Comparison of ENCODE assay signal across 1 cellular context in the genomic region with DNA sequence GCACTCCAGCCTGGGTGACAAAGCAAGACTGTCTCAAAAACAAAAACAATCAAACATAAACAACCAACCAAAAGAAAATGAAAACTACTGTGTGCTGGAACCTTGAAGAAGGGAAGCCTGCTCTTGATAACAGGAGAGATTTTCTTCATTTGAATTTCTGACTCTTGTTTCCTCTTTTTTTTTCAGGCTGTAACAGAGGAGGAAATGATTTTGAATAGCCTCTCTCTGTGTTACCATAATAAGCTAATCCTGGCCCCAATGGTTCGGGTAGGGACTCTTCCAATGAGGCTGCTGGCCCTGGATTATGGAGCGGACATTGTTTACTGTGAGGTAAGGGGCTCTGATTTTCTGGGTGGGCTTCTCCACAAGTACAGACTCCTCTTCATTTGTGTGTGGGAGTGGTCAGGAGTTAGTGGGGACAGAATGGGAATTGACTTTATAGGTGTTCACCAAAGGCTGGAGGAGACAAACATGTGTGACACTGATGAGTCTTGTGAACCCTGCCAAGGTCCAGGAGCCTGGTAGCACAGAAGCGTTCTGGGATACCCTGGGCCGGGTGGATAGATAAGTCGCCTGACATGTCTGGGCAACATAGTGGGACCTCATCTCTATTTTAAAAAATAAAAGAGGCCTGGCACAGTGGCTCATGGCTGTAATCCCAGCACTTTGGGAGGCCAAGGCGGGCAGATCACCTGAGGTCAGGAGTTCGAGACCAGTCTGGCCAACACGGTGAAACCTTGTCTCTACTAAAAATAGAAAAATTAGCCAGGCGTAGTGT.
TF ChIP-seq lines count a peak whose summit lies in the region.

No MANE protein-coding gene starts in this region.

TF ChIP-seq in HepG2, 621 proteins besides CTCF, POLR2A, EP300 and RAD21:
- TF ChIP-seq, protein P1, sequence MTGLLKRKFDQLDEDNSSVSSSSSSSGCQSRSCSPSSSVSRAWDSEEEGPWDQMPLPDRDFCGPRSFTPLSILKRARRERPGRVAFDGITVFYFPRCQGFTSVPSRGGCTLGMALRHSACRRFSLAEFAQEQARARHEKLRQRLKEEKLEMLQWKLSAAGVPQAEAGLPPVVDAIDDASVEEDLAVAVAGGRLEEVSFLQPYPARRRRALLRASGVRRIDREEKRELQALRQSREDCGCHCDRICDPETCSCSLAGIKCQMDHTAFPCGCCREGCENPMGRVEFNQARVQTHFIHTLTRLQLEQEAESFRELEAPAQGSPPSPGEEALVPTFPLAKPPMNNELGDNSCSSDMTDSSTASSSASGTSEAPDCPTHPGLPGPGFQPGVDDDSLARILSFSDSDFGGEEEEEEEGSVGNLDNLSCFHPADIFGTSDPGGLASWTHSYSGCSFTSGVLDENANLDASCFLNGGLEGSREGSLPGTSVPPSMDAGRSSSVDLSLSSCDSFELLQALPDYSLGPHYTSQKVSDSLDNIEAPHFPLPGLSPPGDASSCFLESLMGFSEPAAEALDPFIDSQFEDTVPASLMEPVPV (CRISPR knock-in tag; IDR thresholded peaks at IDR 0.05), result no peak
TF ChIP-seq in HepG2: peak in this region for 0.
